Comparison of ENCODE assay signal across 8 cellular contexts in genomic region chr10:21078410-21079329, GRCh38.
DNase-seq lines count a peak whose midpoint lies in the region; ATAC-seq and TF ChIP-seq lines count a peak whose summit lies in the region.

No MANE protein-coding gene starts in this region.

- H3K27ac ChIP-seq in brain microvascular endothelial cell = no peak overlapping the region
- H3K27ac ChIP-seq in effector memory CD4-positive, alpha-beta T cell (ENCODE audit: insufficient read depth, low read length, poor library complexity, severe bottlenecking) = no peak overlapping the region

- no peaks in the 10 kb centered on the region for H3K27me3 ChIP-seq in brain microvascular endothelial cell (replicated peaks)
- H3K27me3 ChIP-seq in effector memory CD4-positive, alpha-beta T cell (replicated peaks; ENCODE audit: control insufficient read depth, insufficient read depth, low read length, poor library complexity, severe bottlenecking) = no peaks in the 10 kb centered on the region

- TF ChIP-seq POLR2A in GM18505 (IDR thresholded peaks at IDR 0.05; ENCODE audit: borderline replicate concordance, extremely low read depth, insufficient read depth, insufficient read length) = no peak

- no peak overlapping the region for H3K4me3 ChIP-seq in AG10803 (ENCODE audit: low read length)
- H3K4me3 ChIP-seq in brain microvascular endothelial cell (ENCODE audit: low read depth, low read length) = no peak overlapping the region
- H3K4me3 ChIP-seq in effector memory CD4-positive, alpha-beta T cell (ENCODE audit: insufficient read depth, low read depth, low read length, poor library complexity, severe bottlenecking) = no peak overlapping the region

- H3K4me1 ChIP-seq in effector memory CD4-positive, alpha-beta T cell (ENCODE audit: control insufficient read depth, insufficient read depth, low read length, poor library complexity, severe bottlenecking) = no peaks in the 10 kb centered on the region

- DNase-seq in AG10803 (ENCODE audit: low read depth) (peak; percentile 62), NCI-H774 (lab: John Stamatoyannopoulos, UW) (peak; percentile 59), brain microvascular endothelial cell (peak; percentile 58), iPS DF 4.7 (ENCODE audit: extremely low read depth, low spot score) (peak; percentile 78)
- peak; percentile 6 for DNase-seq in stimulated activated CD4-positive, alpha-beta T cell treated with anti-CD3 and anti-CD28 coated beads, Interleukin-4, amount 100 ng/mL, for 1 hour
- DNase-seq in effector memory CD4-positive, alpha-beta T cell = no peak

- ATAC-seq in GM18505 (IDR thresholded peaks at IDR 0.05; ENCODE audit: unreplicated experiment) (peak; percentile 80), HG03565 (IDR thresholded peaks at IDR 0.05; ENCODE audit: unreplicated experiment) (peak; percentile 54)

- no peaks in the 10 kb centered on the region for H3K36me3 ChIP-seq in brain microvascular endothelial cell (replicated peaks)
- no peaks in the 10 kb centered on the region for H3K36me3 ChIP-seq in effector memory CD4-positive, alpha-beta T cell (ENCODE audit: control insufficient read depth, insufficient read depth, low read length)

- TF ChIP-seq CTCF in AG10803 (conservative IDR thresholded peaks at IDR 0.05; ENCODE audit: low read length) (peak; percentile 93), brain microvascular endothelial cell (IDR thresholded peaks at IDR 0.05; ENCODE audit: low read depth, low read length, missing control alignments) (peak; percentile 88)

- no peaks in the 10 kb centered on the region for H3K9me3 ChIP-seq in effector memory CD4-positive, alpha-beta T cell (ENCODE audit: control insufficient read depth, low read length)

- in situ Hi-C loops in brain microvascular endothelial cell (cut with HindIII; ENCODE audit: low pct_ligation_motif_present, low sequenced_read_pairs) = no loop called here

Comparison
In these comparisons a context has a peak if more than half of its experiments do, and no peak if none do; other contexts are left out.
1. DNase-seq: peak in AG10803 (single experiment), NCI-H774 (single experiment), brain microvascular endothelial cell (single experiment), iPS DF 4.7 (single experiment) and stimulated activated CD4-positive, alpha-beta T cell treated with anti-CD3 and anti-CD28 coated beads, Interleukin-4, amount 100 ng/mL, for 1 hour (single experiment); none in effector memory CD4-positive, alpha-beta T cell (0 of 3).